ENCODE assay signal across 6 cellular contexts in genomic region chr11:65960824-65961266, GRCh38. TPM values are rescaled to one million over a fixed set of nuclear protein-coding genes. Genes with fewer than 3 reads are reported as not detected.
A peak's percentile ranks its signal among the peaks of the same experiment; 100 is the strongest.
DNase-seq lines count a peak whose midpoint lies in the region; ATAC-seq lines count a peak whose summit lies in the region.

No MANE protein-coding gene starts in this region.

- H3K9me3 ChIP-seq in CD8-positive, alpha-beta memory T cell (ENCODE audit: low read length) = no peaks in the 10 kb centered on the region

- H2BK120ac ChIP-seq in mesendoderm (ENCODE audit: low read depth, low read length) = no peak overlapping the region

- H3K23ac ChIP-seq in mesendoderm (ENCODE audit: low read length) = no peak overlapping the region

- H3K79me1 ChIP-seq in mesendoderm (ENCODE audit: low read length) = peaks cover 20% of the 10 kb centered on the region

- H3K36me3 ChIP-seq in CD8-positive, alpha-beta memory T cell (ENCODE audit: insufficient read depth, low read length) = peaks cover 16% of the 10 kb centered on the region
- peaks cover 4% of the 10 kb centered on the region for H3K36me3 ChIP-seq in mesendoderm (ENCODE audit: control insufficient read depth, insufficient read depth, low read length)

- no peaks in the 10 kb centered on the region for H3K27me3 Mint-ChIP-seq in CD8-positive, alpha-beta memory T cell

- H3K4me3 Mint-ChIP-seq in CD8-positive, alpha-beta memory T cell = peak overlapping the region; percentile 92 to 99 (median 97)

- H3K9me3 Mint-ChIP-seq in CD8-positive, alpha-beta memory T cell = no peaks in the 10 kb centered on the region
- no peaks in the 10 kb centered on the region for H3K9me3 Mint-ChIP-seq in activated naive CD4-positive, alpha-beta T cell treated with anti-CD3 and anti-CD28 coated beads, Interleukin-2, amount 50 U/mL, for 72 hours

- peak overlapping the region; percentile 6 for H3K4ac ChIP-seq in mesendoderm (ENCODE audit: low read depth, low read length)

- peak in 1 of 2 donors; percentile 1 for ATAC-seq in activated naive CD4-positive, alpha-beta T cell treated with anti-CD3 and anti-CD28 coated beads, Interleukin-2, amount 50 U/mL, for 72 hours

- peaks cover 32 to 53% (median 53%) of the 10 kb centered on the region in 3 donors for H3K4me1 Mint-ChIP-seq in CD8-positive, alpha-beta memory T cell

- no peak overlapping the region for H2AK5ac ChIP-seq in mesendoderm (ENCODE audit: low read length)

- H3K27ac Mint-ChIP-seq in CD8-positive, alpha-beta memory T cell = peak overlapping the region; percentile 95 to 99 (median 98)
- H3K27ac Mint-ChIP-seq in activated naive CD4-positive, alpha-beta T cell treated with anti-CD3 and anti-CD28 coated beads, Interleukin-2, amount 50 U/mL, for 72 hours = peak overlapping the region; percentile 94 to 99

- H3K27me3 ChIP-seq in CD8-positive, alpha-beta memory T cell (ENCODE audit: insufficient read depth, low read length, poor library complexity, severe bottlenecking) = no peaks in the 10 kb centered on the region
- no peaks in the 10 kb centered on the region for H3K27me3 ChIP-seq in mesendoderm (ENCODE audit: insufficient read depth, low read length, poor library complexity)

- no peak overlapping the region for H2BK5ac ChIP-seq in mesendoderm (ENCODE audit: low read length)

- peak overlapping the region; percentile 95 for H4K8ac ChIP-seq in mesendoderm (ENCODE audit: low read depth, low read length)

- no peak for DNase-seq in CD8-positive, alpha-beta memory T cell
- DNase-seq in activated naive CD4-positive, alpha-beta T cell treated with anti-CD3 and anti-CD28 coated beads, Interleukin-2, amount 50 U/mL, for 72 hours (ENCODE audit: low spot score in 2 of 2) = no peak
- DNase-seq in mesendoderm (no peak), NCI-H2029 (lab: John Stamatoyannopoulos, UW) (no peak), NCI-H1048 (lab: John Stamatoyannopoulos, UW) (no peak), T1000 (lab: John Stamatoyannopoulos, UW) (no peak)

- POLR2A ChIA-PET in CD8-positive, alpha-beta memory T cell (lab: Charles Lee) = interaction anchor here (0.7 to 2.2 kb wide), 6 partner anchors 33 to 102 kb away, joined by 3 to 7 read pairs (median 3); partner anchors contain the start of genes CCDC85B and FIBP

- H3K4me3 ChIP-seq in CD8-positive, alpha-beta memory T cell (ENCODE audit: low read length) = peak overlapping the region; percentile 99
- H3K4me3 ChIP-seq in mesendoderm (ENCODE audit: low read length) = peak overlapping the region; percentile 74

- peaks cover 19% of the 10 kb centered on the region for H3K79me2 ChIP-seq in mesendoderm (ENCODE audit: control insufficient read depth, insufficient read depth, low read length)

- H3K4me1 ChIP-seq in CD8-positive, alpha-beta memory T cell (ENCODE audit: insufficient read depth, low read length) = peaks cover 41% of the 10 kb centered on the region
- peaks cover 6% of the 10 kb centered on the region for H3K4me1 ChIP-seq in mesendoderm (ENCODE audit: control insufficient read depth, low read depth, low read length)

- no peak overlapping the region for H4K5ac ChIP-seq in mesendoderm (ENCODE audit: low read length)

- CTCF ChIA-PET in CD8-positive, alpha-beta memory T cell (lab: Charles Lee) = interaction anchor here (0.7 to 1.4 kb wide), 4 partner anchors 32 to 84 kb away, joined by 3 to 7 read pairs (median 3); partner anchors contain the start of gene CCDC85B

- peaks cover 2 to 39% (median 3%) of the 10 kb centered on the region in 3 donors for H3K36me3 Mint-ChIP-seq in CD8-positive, alpha-beta memory T cell
- H3K36me3 Mint-ChIP-seq in activated naive CD4-positive, alpha-beta T cell treated with anti-CD3 and anti-CD28 coated beads, Interleukin-2, amount 50 U/mL, for 72 hours = peaks cover 28 to 31% of the 10 kb centered on the region in 2 donors

- peak overlapping the region; percentile 91 for H3K27ac ChIP-seq in CD8-positive, alpha-beta memory T cell (ENCODE audit: low read depth, low read length)
- peak overlapping the region; percentile 83 for H3K27ac ChIP-seq in mesendoderm (ENCODE audit: low read depth, low read length)

- H3K18ac ChIP-seq in mesendoderm (ENCODE audit: low read length) = no peak overlapping the region

- H3K56ac ChIP-seq in mesendoderm (ENCODE audit: low read length) = peak overlapping the region; percentile 99

- no peak overlapping the region for H2BK15ac ChIP-seq in mesendoderm (replicated peaks; ENCODE audit: low read depth)

- peak overlapping the region; percentile 97 for H3K9ac ChIP-seq in mesendoderm (ENCODE audit: low read length)

- whole genome bisulfite sequencing in mesendoderm (ENCODE audit: extremely low coverage, insufficient coverage, low lambda C conversion rate) = no CpG with 5 or more reads among the region's 16 CpGs

- H3K4me2 ChIP-seq in mesendoderm (ENCODE audit: low read length) = peak overlapping the region; percentile 85

RNA-seq across cellular contexts. Expression of gene SART1, which starts 0.7 kb away (rescaled TPM):
- total RNA-seq in CD8-positive, alpha-beta memory T cell = 10 to 100 TPM; 69.9 to 70.2 TPM
- polyA plus RNA-seq in CD8-positive, alpha-beta memory T cell = 50.1 TPM
- total RNA-seq in activated naive CD4-positive, alpha-beta T cell treated with anti-CD3 and anti-CD28 coated beads, Interleukin-2, amount 50 U/mL, for 72 hours = 10 to 100 TPM; 53.1 to 60.2 TPM
- polyA plus RNA-seq in mesendoderm (2013, experiment 1 of 2) = 58.3 TPM
- polyA plus RNA-seq in mesendoderm (2013, experiment 2 of 2) = 53.7 TPM

RNA-seq across cellular contexts. Expression of gene TSGA10IP, which starts 15.6 kb away (rescaled TPM):
- total RNA-seq in CD8-positive, alpha-beta memory T cell = not detected
- polyA plus RNA-seq in CD8-positive, alpha-beta memory T cell = not detected
- total RNA-seq in activated naive CD4-positive, alpha-beta T cell treated with anti-CD3 and anti-CD28 coated beads, Interleukin-2, amount 50 U/mL, for 72 hours = not detected
- 0.13 TPM for polyA plus RNA-seq in mesendoderm (2013, experiment 1 of 2)
- 0.15 TPM for polyA plus RNA-seq in mesendoderm (2013, experiment 2 of 2)

RNA-seq across cellular contexts. Expression of gene EIF1AD, which starts 41.1 kb away (rescaled TPM):
- 10 to 100 TPM; 81.2 to 81.3 TPM for total RNA-seq in CD8-positive, alpha-beta memory T cell
- 16.1 TPM for polyA plus RNA-seq in CD8-positive, alpha-beta memory T cell
- total RNA-seq in activated naive CD4-positive, alpha-beta T cell treated with anti-CD3 and anti-CD28 coated beads, Interleukin-2, amount 50 U/mL, for 72 hours = 10 to 100 TPM; 47.5 to 86.8 TPM
- polyA plus RNA-seq in mesendoderm (2013, experiment 1 of 2) = 26.6 TPM
- 25.7 TPM for polyA plus RNA-seq in mesendoderm (2013, experiment 2 of 2)

RNA-seq across cellular contexts. Expression of gene BANF1, which starts 41.5 kb away (rescaled TPM):
- 100 to 1,000 TPM; 264 to 268 TPM for total RNA-seq in CD8-positive, alpha-beta memory T cell
- 205 TPM for polyA plus RNA-seq in CD8-positive, alpha-beta memory T cell
- 100 to 1,000 TPM; 242 to 310 TPM for total RNA-seq in activated naive CD4-positive, alpha-beta T cell treated with anti-CD3 and anti-CD28 coated beads, Interleukin-2, amount 50 U/mL, for 72 hours
- polyA plus RNA-seq in mesendoderm (2013, experiment 1 of 2) = 426 TPM
- polyA plus RNA-seq in mesendoderm (2013, experiment 2 of 2) = 425 TPM

RNA-seq across cellular contexts. Expression of gene DRAP1, which starts 41.6 kb away (rescaled TPM):
- 100 to 1,000 TPM in 1 of 2 experiments, 10 to 100 TPM in 1; 94.6 to 103 TPM for total RNA-seq in CD8-positive, alpha-beta memory T cell
- polyA plus RNA-seq in CD8-positive, alpha-beta memory T cell = 115 TPM
- total RNA-seq in activated naive CD4-positive, alpha-beta T cell treated with anti-CD3 and anti-CD28 coated beads, Interleukin-2, amount 50 U/mL, for 72 hours = 100 to 1,000 TPM; 110 to 167 TPM
- polyA plus RNA-seq in mesendoderm (2013, experiment 1 of 2) = 97.1 TPM
- 100 TPM for polyA plus RNA-seq in mesendoderm (2013, experiment 2 of 2)
